Comparison of ENCODE assay signal across 1 cellular context in genomic region chr17:9801505-9801904, GRCh38.
TF ChIP-seq lines count a peak whose summit lies in the region.

No MANE protein-coding gene starts in this region.

TF ChIP-seq in A549, 52 proteins besides CTCF, POLR2A, EP300 and RAD21:
- TF ChIP-seq TP53 (CRISPR knock-in tag; IDR thresholded peaks at IDR 0.05) = no peak
- TF ChIP-seq E2F6 (IDR thresholded peaks at IDR 0.05; ENCODE audit: borderline replicate concordance, low read depth) = no peak
- TF ChIP-seq ELK1 (IDR thresholded peaks at IDR 0.05; ENCODE audit: low read depth, low read length) = no peak
- no peak for TF ChIP-seq FOXS1 (CRISPR knock-in tag; IDR thresholded peaks at IDR 0.05)
- TF ChIP-seq, protein P1, sequence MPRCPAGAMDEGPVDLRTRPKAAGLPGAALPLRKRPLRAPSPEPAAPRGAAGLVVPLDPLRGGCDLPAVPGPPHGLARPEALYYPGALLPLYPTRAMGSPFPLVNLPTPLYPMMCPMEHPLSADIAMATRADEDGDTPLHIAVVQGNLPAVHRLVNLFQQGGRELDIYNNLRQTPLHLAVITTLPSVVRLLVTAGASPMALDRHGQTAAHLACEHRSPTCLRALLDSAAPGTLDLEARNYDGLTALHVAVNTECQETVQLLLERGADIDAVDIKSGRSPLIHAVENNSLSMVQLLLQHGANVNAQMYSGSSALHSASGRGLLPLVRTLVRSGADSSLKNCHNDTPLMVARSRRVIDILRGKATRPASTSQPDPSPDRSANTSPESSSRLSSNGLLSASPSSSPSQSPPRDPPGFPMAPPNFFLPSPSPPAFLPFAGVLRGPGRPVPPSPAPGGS (IDR thresholded peaks at IDR 0.05) = no peak
TF ChIP-seq in A549: peak in this region for 0.
